Comparison of ENCODE assay signal across 25 cellular contexts in the genomic region with DNA sequence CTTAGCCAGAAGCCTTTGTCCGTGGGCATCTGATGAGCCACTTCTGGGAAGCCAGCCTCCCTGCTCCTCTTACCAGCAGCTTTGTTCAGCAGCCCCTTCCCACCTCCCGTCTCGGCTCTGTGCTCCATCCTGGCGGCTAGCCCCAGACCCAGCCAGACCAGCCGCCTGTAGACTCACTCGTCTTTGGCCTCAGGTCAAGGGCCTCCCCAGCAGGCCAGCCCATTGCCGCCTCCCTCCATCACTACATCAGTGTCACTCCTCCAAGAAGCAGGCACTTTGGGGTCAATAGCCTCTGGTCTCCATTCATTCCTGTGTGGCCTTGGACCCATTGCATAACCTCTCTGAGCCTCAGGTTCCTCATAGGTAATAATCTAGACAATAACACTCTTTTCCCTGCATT. TPM values are rescaled to one million over a fixed set of nuclear protein-coding genes. Genes with fewer than 3 reads are reported as not detected.
"Had no signal": no experiment of that assay in that cellular context is flagged by ENCODE, and none has a peak within 500 bp of the region (broad histone marks: within the 10 kb centered on the region; RNA-seq: fewer than 3 reads in every experiment).

No MANE protein-coding gene starts in this region.

- H3K4me1 Mint-ChIP-seq: IgD-negative memory B cell, T-cell had no signal

- H3K9ac ChIP-seq: SK-N-SH had no signal

- H3K9me3 ChIP-seq: SK-N-SH had no signal

- DNase-seq: KBM-7, MV-4-11, NCI-H1048, NCI-H1105, NCI-H1417 treated with DMSO at 0.1 percent for 48 hours, NCI-H1694 treated with DMSO at 0.1 percent for 48 hours, NCI-H1930, NCI-H2081, NCI-H2107, NCI-H2171 treated with DMSO at 0.1 percent for 48 hours, NCI-H2227 treated with DMSO at 0.1 percent for 48 hours, NCI-H524, NCI-H526 treated with DMSO at 0.1 percent for 48 hours, NCI-H748 treated with DMSO at 0.1 percent for 48 hours, RPMI8226, SHP77, SK-N-SH, SW 1271, T-cell had no signal

- H3K4me3 Mint-ChIP-seq: IgD-negative memory B cell, T-cell had no signal

- H3K27ac Mint-ChIP-seq: IgD-negative memory B cell, T-cell had no signal

- H3K36me3 Mint-ChIP-seq: IgD-negative memory B cell, T-cell had no signal

- H3K4me2 ChIP-seq: SK-N-SH had no signal

- ATAC-seq: T-cell had no signal

- FAIRE-seq: RCC 7860 had no signal

- H3K9me3 Mint-ChIP-seq: T-cell had no signal

RNA-seq across cellular contexts. Expression of a gene that starts 20.9 kb away (rescaled TPM):
- total RNA-seq: HT1080, LHCN-M2, MCF 10A, NCI-H460, T-cell had no signal
- polyA plus RNA-seq: IgD-negative memory B cell had no signal
